In genomic region chr13:108827637-108828036, GRCh38 we compare ENCODE assay signal across 24 cellular contexts.
A peak's percentile ranks its signal among the peaks of the same experiment; 100 is the strongest.
DNase-seq lines count a peak whose midpoint lies in the region; ATAC-seq and TF ChIP-seq lines count a peak whose summit lies in the region.
"Had no signal": no experiment of that assay in that cellular context is flagged by ENCODE, and none has a peak within 500 bp of the region (broad histone marks: within the 10 kb centered on the region; RNA-seq: fewer than 3 reads in every experiment).

No MANE protein-coding gene starts in this region.

- H3K4me3 ChIP-seq in body of pancreas = no peak overlapping the region
- H3K4me3 ChIP-seq: A549, gastroesophageal sphincter, neural progenitor cell, vagina had no signal

- ATAC-seq in body of pancreas = peak; percentile 13
- no peak for ATAC-seq in activated T-helper 17 cell treated with anti-CD3 and anti-CD28 coated beads, Interleukin-2, amount 50 U/mL, for 72 hours (replicated peaks)
- ATAC-seq: A549; activated naive CD4-positive, alpha-beta T cell treated with anti-CD3 and anti-CD28 coated beads, Interleukin-2, amount 50 U/mL, for 72 hours; gastroesophageal sphincter; left colon; right cardiac atrium had no signal

- H3K4me1 Mint-ChIP-seq in activated T-helper 17 cell treated with anti-CD3 and anti-CD28 coated beads, Interleukin-2, amount 50 U/mL, for 72 hours = no peaks in the 10 kb centered on the region
- H3K4me1 Mint-ChIP-seq: neural progenitor cell had no signal

- H3K36me3 Mint-ChIP-seq in activated T-helper 17 cell treated with anti-CD3 and anti-CD28 coated beads, Interleukin-2, amount 50 U/mL, for 72 hours (ENCODE audit: low read depth) = no peaks in the 10 kb centered on the region
- H3K36me3 Mint-ChIP-seq: neural progenitor cell had no signal

- H3K27ac Mint-ChIP-seq in activated T-helper 17 cell treated with anti-CD3 and anti-CD28 coated beads, Interleukin-2, amount 50 U/mL, for 72 hours = no peak overlapping the region
- H3K27ac Mint-ChIP-seq: activated naive CD4-positive, alpha-beta T cell treated with anti-CD3 and anti-CD28 coated beads, Interleukin-2, amount 50 U/mL, for 72 hours; neural progenitor cell; stimulated activated naive CD8-positive, alpha-beta T cell treated with anti-CD3 and anti-CD28 coated beads, Interleukin-15, Interleukin-2, amounts not matched to agents 100 ng/mL and 50 ng/mL, for 24 hours had no signal

- WGBS in body of pancreas, 2 donors = 41 to 46% methylated on average over 4 of the region's 4 CpGs

- H3K4me3 Mint-ChIP-seq in activated T-helper 17 cell treated with anti-CD3 and anti-CD28 coated beads, Interleukin-2, amount 50 U/mL, for 72 hours = no peak overlapping the region
- H3K4me3 Mint-ChIP-seq: neural progenitor cell; stimulated activated naive CD8-positive, alpha-beta T cell treated with anti-CD3 and anti-CD28 coated beads, Interleukin-15, Interleukin-2, amounts not matched to agents 100 ng/mL and 50 ng/mL, for 24 hours had no signal

- peaks cover 16% of the 10 kb centered on the region for H3K4me1 ChIP-seq in body of pancreas
- H3K4me1 ChIP-seq: A549, gastroesophageal sphincter, neural progenitor cell, parathyroid adenoma, vagina had no signal

- TF ChIP-seq CTCF in body of pancreas (IDR thresholded peaks at IDR 0.05) = no peak

- no peaks in the 10 kb centered on the region for H3K9me3 ChIP-seq in body of pancreas
- H3K9me3 ChIP-seq: vagina had no signal

- H3K9me3 Mint-ChIP-seq in activated T-helper 17 cell treated with anti-CD3 and anti-CD28 coated beads, Interleukin-2, amount 50 U/mL, for 72 hours = peaks cover 8% of the 10 kb centered on the region

- no peaks in the 10 kb centered on the region for H3K27me3 ChIP-seq in body of pancreas
- H3K27me3 ChIP-seq: gastroesophageal sphincter, neural progenitor cell, vagina had no signal

- H3K27me3 Mint-ChIP-seq in activated T-helper 17 cell treated with anti-CD3 and anti-CD28 coated beads, Interleukin-2, amount 50 U/mL, for 72 hours = peaks cover 7% of the 10 kb centered on the region

- DNase-seq in NCI-H748 (lab: John Stamatoyannopoulos, UW; ENCODE audit: unreplicated experiment) = peak; percentile 50
- no peak for DNase-seq in NCI-H748 treated with DMSO at 0.1 percent for 48 hours (lab: John Stamatoyannopoulos, UW)
- peak; percentile 60 for DNase-seq in NCI-H345 (lab: John Stamatoyannopoulos, UW)
- DNase-seq in body of pancreas = peak in 3 of 4 donors; percentile 9 to 19 (median 12)
- DNase-seq in renal cortical epithelial cell (ENCODE audit: low read depth) = peak; percentile 72
- DNase-seq in NK-92 (lab: John Stamatoyannopoulos, UW; ENCODE audit: unreplicated experiment) = no peak
- DNase-seq in inferior parietal cortex (ENCODE audit: extremely low spot score) = no peak
- DNase-seq: activated CD4-positive, alpha-beta T cell treated with anti-CD3 and anti-CD28 coated beads for 4 hours; activated T-cell treated with anti-CD3 and anti-CD28 coated beads for 4 hours; left colon; NCI-H2029; NCI-H226; right cardiac atrium; stimulated activated CD4-positive, alpha-beta T cell treated with anti-CD3 and anti-CD28 coated beads, Interleukin-1b, Interleukin-23, amount 100 ng/mL, for 48 hours; T1000 had no signal

- no peak for TF ChIP-seq POLR2A in body of pancreas (IDR thresholded peaks at IDR 0.05)

- H3K27ac ChIP-seq in body of pancreas = peak overlapping the region in 3 of 4 donors; percentile 11 to 65 (median 51)
- H3K27ac ChIP-seq: A549, gastroesophageal sphincter, neural progenitor cell, parathyroid adenoma, vagina, VCaP had no signal

- intact Hi-C loops in body of pancreas (cut with DNase I) = no loop called here

- H3K36me3 ChIP-seq in body of pancreas (replicated peaks in 1 of 2; ENCODE audit: insufficient read depth in 1 of 2, low read depth in 2 of 2) = no peaks in the 10 kb centered on the region
- H3K36me3 ChIP-seq: gastroesophageal sphincter, neural progenitor cell, vagina had no signal

Comparison
In these comparisons a context has a peak if more than half of its experiments do, and no peak if none do; other contexts are left out.
1. DNase-seq: peak in NCI-H748 (single experiment), NCI-H345 (single experiment), body of pancreas (3 of 4) and renal cortical epithelial cell (single experiment); none in NCI-H748 treated with DMSO at 0.1 percent for 48 hours (single experiment), NK-92 (single experiment) and inferior parietal cortex (single experiment).